In the genomic region with DNA sequence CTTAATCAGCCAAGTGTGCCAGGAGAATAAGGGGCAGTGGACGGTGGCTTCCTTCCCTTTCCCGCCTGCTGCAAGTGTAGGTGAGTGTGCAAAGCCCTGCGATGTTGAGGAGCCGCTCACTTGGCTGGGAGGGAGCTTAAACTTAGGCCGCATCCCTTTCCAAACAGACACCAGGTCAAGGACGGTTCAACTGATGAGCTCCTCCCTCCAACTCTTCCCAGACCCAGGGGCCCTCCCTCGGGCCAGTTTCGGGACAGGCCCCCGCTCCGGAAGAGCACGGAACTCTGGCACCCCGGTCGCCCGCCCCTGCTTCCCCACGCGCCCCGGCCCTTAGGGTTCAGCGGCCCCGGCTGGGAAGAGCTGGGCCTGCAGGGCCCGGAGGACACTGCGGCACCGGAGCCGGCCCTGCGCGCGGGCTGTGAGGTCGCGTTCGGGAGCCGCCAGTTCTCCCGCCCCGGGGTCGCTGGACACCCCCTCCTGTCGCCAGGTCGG, we compare ENCODE assay signal across 8 cellular contexts. TPM values are rescaled to one million over a fixed set of nuclear protein-coding genes. Genes with fewer than 3 reads are reported as not detected.
DNase-seq lines count a peak whose midpoint lies in the region; ATAC-seq and TF ChIP-seq lines count a peak whose summit lies in the region.

No MANE protein-coding gene starts in this region.

- H3K36me3 ChIP-seq in muscle layer of colon (ENCODE audit: insufficient read depth, low read length) (peaks cover 36% of the 10 kb centered on the region), uterus (no peaks in the 10 kb centered on the region)

- no peaks in the 10 kb centered on the region for H3K27me3 Mint-ChIP-seq in T-cell

- H3K9ac ChIP-seq in muscle layer of colon (ENCODE audit: low read length) = peak overlapping the region; percentile 61

- H3K27ac ChIP-seq in muscle layer of colon (ENCODE audit: low read depth, low read length) (peak overlapping the region; percentile 71), uterus (peak overlapping the region; percentile 80 to 85)

- H3K4me3 Mint-ChIP-seq in T-cell = peak overlapping the region; percentile 98 to 99 (median 98)

- intact Hi-C loops in uterus (cut with DNase I; ENCODE audit: low total_unique reads) = no loop called here

- CTCF ChIA-PET in T-cell (lab: Charles Lee) = no interaction called here

- TF ChIP-seq POLR2A in uterus (IDR thresholded peaks at IDR 0.05) = no peak

- peak overlapping the region; percentile 23 to 73 for H3K27ac Mint-ChIP-seq in T-cell

- POLR2A ChIA-PET in T-cell (lab: Charles Lee) = no interaction called here

- H3K36me3 Mint-ChIP-seq in T-cell = peaks cover 41% of the 10 kb centered on the region

- peaks cover 56 to 66% (median 61%) of the 10 kb centered on the region in 3 donors for H3K4me1 Mint-ChIP-seq in T-cell

- H3K4me3 ChIP-seq in AG10803 (ENCODE audit: low read length) = peak overlapping the region; percentile 85
- H3K4me3 ChIP-seq in epithelial cell of esophagus (ENCODE audit: low read length) = peak overlapping the region; percentile 76
- H3K4me3 ChIP-seq in muscle layer of colon (ENCODE audit: low read depth in 1 of 2, low read length in 2 of 2) = peak overlapping the region; percentile 37 to 77
- peak overlapping the region; percentile 93 for H3K4me3 ChIP-seq in uterus

- H3K4me1 ChIP-seq in muscle layer of colon (ENCODE audit: insufficient read depth, low read length) (peaks cover 22% of the 10 kb centered on the region), uterus (no peaks in the 10 kb centered on the region)

- H3K9me3 ChIP-seq in muscle layer of colon (ENCODE audit: low read length) (no peaks in the 10 kb centered on the region), uterus (no peaks in the 10 kb centered on the region)

- no peaks in the 10 kb centered on the region for H3K27me3 ChIP-seq in muscle layer of colon (ENCODE audit: control insufficient read depth in 1 of 2, insufficient read depth in 2 of 2, low read length in 2 of 2)
- H3K27me3 ChIP-seq in uterus = no peaks in the 10 kb centered on the region

- TF ChIP-seq CTCF in AG10803 (conservative IDR thresholded peaks at IDR 0.05; ENCODE audit: low read length) (no peak), epithelial cell of esophagus (IDR thresholded peaks at IDR 0.05; ENCODE audit: insufficient read depth, low read depth, low read length, missing control alignments) (no peak), uterus (IDR thresholded peaks at IDR 0.05) (no peak)

- ATAC-seq in GM18868 (IDR thresholded peaks at IDR 0.05; ENCODE audit: unreplicated experiment) = peak; percentile 19
- ATAC-seq in HG03103 (IDR thresholded peaks at IDR 0.05; ENCODE audit: low read depth, unreplicated experiment) = peak; percentile 10
- ATAC-seq in T-cell (replicated peaks in 1 of 4) = peak; percentile 26 to 37 (median 36)
- no peak for ATAC-seq in HG03139 (IDR thresholded peaks at IDR 0.05; ENCODE audit: unreplicated experiment)

- DNase-seq in AG10803 (ENCODE audit: low read depth) = peak; percentile 17
- DNase-seq in T-cell = peak in 10 of 34 experiments; percentile 10 to 33 (median 22)
- DNase-seq in epithelial cell of esophagus (ENCODE audit: low read depth) = peak; percentile 15
- DNase-seq in uterus = peak in 1 of 2 donors; percentile 21

- no peaks in the 10 kb centered on the region for H3K9me3 Mint-ChIP-seq in T-cell

RNA-seq across cellular contexts. Expression of gene MRPL36, which starts 0.5 kb away (rescaled TPM):
- total RNA-seq in T-cell (10 to 100 TPM; 10.6 to 32.5 (median 29.8) TPM), uterus (100 to 1,000 TPM in 1 of 4 donors, 10 to 100 TPM in 3; 14.4 to 107 (median 31.6) TPM)

RNA-seq across cellular contexts. Expression of gene NDUFS6, which starts 2.1 kb away (rescaled TPM):
- total RNA-seq in T-cell (10 to 100 TPM; 16.4 to 21.7 (median 18.8) TPM), uterus (10 to 100 TPM in 3 of 4 donors, 1 to 10 TPM in 1; 8.5 to 17.9 (median 14.6) TPM)
